ENCODE assay signal across 20 cellular contexts in the genomic region with DNA sequence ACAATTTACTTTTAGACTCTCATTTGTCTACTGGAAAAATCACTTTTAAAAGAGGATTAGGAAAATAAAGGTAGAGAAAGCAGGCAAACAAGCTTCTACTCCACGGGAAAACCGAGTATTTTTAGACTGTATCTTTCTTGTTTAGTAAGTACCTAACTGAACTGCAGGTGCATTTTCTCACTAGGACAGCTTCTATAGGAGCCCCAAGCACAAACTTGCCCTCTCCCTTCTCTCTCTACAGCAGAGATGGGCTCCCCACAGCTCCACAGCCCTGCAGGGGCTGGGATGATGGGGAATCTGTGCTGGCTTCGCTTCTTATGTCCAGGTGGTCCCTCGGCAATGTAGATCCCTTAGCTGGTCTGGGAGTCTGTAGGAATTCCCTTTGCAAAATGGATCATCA.
DNase-seq lines count a peak whose midpoint lies in the region; ATAC-seq and TF ChIP-seq lines count a peak whose summit lies in the region.
"Had no signal": no experiment of that assay in that cellular context is flagged by ENCODE, and none has a peak within 500 bp of the region (broad histone marks: within the 10 kb centered on the region; RNA-seq: fewer than 3 reads in every experiment).

No MANE protein-coding gene starts in this region.

- H3K9ac ChIP-seq in Loucy (ENCODE audit: low read depth, low read length, poor library complexity, severe bottlenecking): peak overlapping the region; percentile 60

- POLR2A ChIA-PET in GM10248 (lab: Yijun Ruan, JAX): no interaction called here

- no peaks in the 10 kb centered on the region for H3K36me3 ChIP-seq in Loucy (ENCODE audit: insufficient read depth, low read length)
- H3K36me3 ChIP-seq: ovary, SJSA1 had no signal

- H3K4me3 ChIP-seq in Loucy (ENCODE audit: low read length, poor library complexity, severe bottlenecking): peak overlapping the region; percentile 44
- H3K4me3 ChIP-seq: ovary, SJSA1 had no signal

- H3K4me3 Mint-ChIP-seq in activated naive CD4-positive, alpha-beta T cell treated with anti-CD3 and anti-CD28 coated beads, Interleukin-2, amount 50 U/mL, for 24 hours: peak overlapping the region; percentile 52
- peak overlapping the region; percentile 20 for H3K4me3 Mint-ChIP-seq in activated naive CD8-positive, alpha-beta T cell treated with anti-CD3 and anti-CD28 coated beads, Interleukin-2, amount 50 U/mL, for 24 hours

- H4K20me1 ChIP-seq in Loucy (ENCODE audit: insufficient read depth, low read length, poor library complexity, severe bottlenecking): no peaks in the 10 kb centered on the region

- H3K36me3 Mint-ChIP-seq in activated naive CD4-positive, alpha-beta T cell treated with anti-CD3 and anti-CD28 coated beads, Interleukin-2, amount 50 U/mL, for 24 hours: peaks cover 2% of the 10 kb centered on the region
- H3K36me3 Mint-ChIP-seq in activated naive CD8-positive, alpha-beta T cell treated with anti-CD3 and anti-CD28 coated beads, Interleukin-2, amount 50 U/mL, for 24 hours (ENCODE audit: low read depth): no peaks in the 10 kb centered on the region

- CTCF ChIA-PET in GM10248 (lab: Yijun Ruan, JAX): interaction anchor here (0.8 to 2.3 kb wide), 8 partner anchors 10 to 176 kb away, joined by 3 to 12 read pairs (median 4); no protein-coding TSS in a partner anchor

- no peaks in the 10 kb centered on the region for H3K9me3 Mint-ChIP-seq in activated naive CD4-positive, alpha-beta T cell treated with anti-CD3 and anti-CD28 coated beads, Interleukin-2, amount 50 U/mL, for 24 hours
- no peaks in the 10 kb centered on the region for H3K9me3 Mint-ChIP-seq in activated naive CD8-positive, alpha-beta T cell treated with anti-CD3 and anti-CD28 coated beads, Interleukin-2, amount 50 U/mL, for 24 hours

- peak overlapping the region; percentile 74 for H3K4me2 ChIP-seq in Loucy (ENCODE audit: low read depth, low read length, poor library complexity, severe bottlenecking)

- H3K9me3 ChIP-seq in Loucy (ENCODE audit: insufficient read depth, low read depth, low read length): no peaks in the 10 kb centered on the region
- H3K9me3 ChIP-seq: ovary, SJSA1 had no signal

- no peak for DNase-seq in activated naive CD4-positive, alpha-beta T cell treated with Interleukin-2 at 50 U/mL for 16 hours
- no peak for DNase-seq in activated naive CD8-positive, alpha-beta T cell treated with anti-CD3 and anti-CD28 coated beads, Interleukin-2, amount 50 U/mL, for 24 hours
- DNase-seq in GM10248 (ENCODE audit: extremely low spot score): no peak
- DNase-seq in NCI-H748 treated with DMSO at 0.1 percent for 48 hours (lab: John Stamatoyannopoulos, UW): no peak
- no peak for DNase-seq in RKO (ENCODE audit: low spot score)
- DNase-seq: activated CD4-positive, alpha-beta T cell treated with anti-CD3 and anti-CD28 coated beads for 4 hours; activated effector memory CD4-positive, alpha-beta T cell treated with anti-CD3 and anti-CD28 coated beads, Interleukin-2, amount 50 U/mL, for 16 hours; Calu3; cortex of kidney; foreskin melanocyte; IMR-90; NCI-H2081; NCI-H524 treated with DMSO at 0.1 percent for 48 hours; ovary; substantia nigra had no signal

- peaks cover 45% of the 10 kb centered on the region for H3K4me1 Mint-ChIP-seq in activated naive CD4-positive, alpha-beta T cell treated with anti-CD3 and anti-CD28 coated beads, Interleukin-2, amount 50 U/mL, for 24 hours
- peaks cover 43% of the 10 kb centered on the region for H3K4me1 Mint-ChIP-seq in activated naive CD8-positive, alpha-beta T cell treated with anti-CD3 and anti-CD28 coated beads, Interleukin-2, amount 50 U/mL, for 24 hours

- H2AFZ ChIP-seq in Loucy (ENCODE audit: low read length): peak overlapping the region; percentile 54

- no peaks in the 10 kb centered on the region for H3K27me3 ChIP-seq in Loucy (ENCODE audit: insufficient read depth, low read length, poor library complexity, severe bottlenecking)
- H3K27me3 ChIP-seq: ovary, SJSA1 had no signal

- H3K27ac Mint-ChIP-seq in activated naive CD4-positive, alpha-beta T cell treated with anti-CD3 and anti-CD28 coated beads, Interleukin-2, amount 50 U/mL, for 24 hours: peak overlapping the region; percentile 59
- H3K27ac Mint-ChIP-seq in activated naive CD8-positive, alpha-beta T cell treated with anti-CD3 and anti-CD28 coated beads, Interleukin-2, amount 50 U/mL, for 24 hours: peak overlapping the region; percentile 79

- H3K27me3 Mint-ChIP-seq in activated naive CD4-positive, alpha-beta T cell treated with anti-CD3 and anti-CD28 coated beads, Interleukin-2, amount 50 U/mL, for 24 hours: no peaks in the 10 kb centered on the region
- no peaks in the 10 kb centered on the region for H3K27me3 Mint-ChIP-seq in activated naive CD8-positive, alpha-beta T cell treated with anti-CD3 and anti-CD28 coated beads, Interleukin-2, amount 50 U/mL, for 24 hours

- H3K9me2 ChIP-seq in Loucy (replicated peaks; ENCODE audit: low read depth, low read length): no peaks in the 10 kb centered on the region

- no peaks in the 10 kb centered on the region for H3F3A ChIP-seq in Loucy (ENCODE audit: low read depth)

- TF ChIP-seq CTCF in Loucy (conservative IDR thresholded peaks at IDR 0.05; ENCODE audit: low read length) (no peak), GM10248 (IDR thresholded peaks at IDR 0.05; ENCODE audit: control extremely low read depth, extremely low read depth, low read depth, missing control alignments) (no peak)

- no peak for ATAC-seq in activated naive CD8-positive, alpha-beta T cell treated with anti-CD3 and anti-CD28 coated beads, Interleukin-2, amount 50 U/mL, for 24 hours
- ATAC-seq in HG03457 (IDR thresholded peaks at IDR 0.05; ENCODE audit: unreplicated experiment): no peak
- ATAC-seq: left lobe of liver had no signal

- H3K4me1 ChIP-seq in Loucy (ENCODE audit: insufficient read depth, low read length, poor library complexity, severe bottlenecking): peaks cover 41% of the 10 kb centered on the region
- H3K4me1 ChIP-seq: SJSA1 had no signal

- H3K79me2 ChIP-seq in Loucy (ENCODE audit: insufficient read depth, low read length): no peaks in the 10 kb centered on the region
